2 cellular contexts compared by ENCODE assay signal in genomic region chr3:56366641-56366984, GRCh38.
TF ChIP-seq lines count a peak whose summit lies in the region.

No MANE protein-coding gene starts in this region.

TF ChIP-seq in SK-N-SH, 30 proteins besides CTCF, POLR2A, EP300 and RAD21 (continued from another document):
- TF ChIP-seq, protein P1, sequence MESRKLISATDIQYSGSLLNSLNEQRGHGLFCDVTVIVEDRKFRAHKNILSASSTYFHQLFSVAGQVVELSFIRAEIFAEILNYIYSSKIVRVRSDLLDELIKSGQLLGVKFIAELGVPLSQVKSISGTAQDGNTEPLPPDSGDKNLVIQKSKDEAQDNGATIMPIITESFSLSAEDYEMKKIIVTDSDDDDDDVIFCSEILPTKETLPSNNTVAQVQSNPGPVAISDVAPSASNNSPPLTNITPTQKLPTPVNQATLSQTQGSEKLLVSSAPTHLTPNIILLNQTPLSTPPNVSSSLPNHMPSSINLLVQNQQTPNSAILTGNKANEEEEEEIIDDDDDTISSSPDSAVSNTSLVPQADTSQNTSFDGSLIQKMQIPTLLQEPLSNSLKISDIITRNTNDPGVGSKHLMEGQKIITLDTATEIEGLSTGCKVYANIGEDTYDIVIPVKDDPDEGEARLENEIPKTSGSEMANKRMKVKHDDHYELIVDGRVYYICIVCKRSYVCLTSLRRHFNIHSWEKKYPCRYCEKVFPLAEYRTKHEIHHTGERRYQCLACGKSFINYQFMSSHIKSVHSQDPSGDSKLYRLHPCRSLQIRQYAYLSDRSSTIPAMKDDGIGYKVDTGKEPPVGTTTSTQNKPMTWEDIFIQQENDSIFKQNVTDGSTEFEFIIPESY (IDR thresholded peaks at IDR 0.05; ENCODE audit: borderline replicate concordance, low read depth) = no peak
- TF ChIP-seq RCOR1 (IDR thresholded peaks at IDR 0.05; ENCODE audit: low read length) = no peak
- TF ChIP-seq FOXJ3 (CRISPR knock-in tag; IDR thresholded peaks at IDR 0.05) = no peak
- TF ChIP-seq, protein P2, sequence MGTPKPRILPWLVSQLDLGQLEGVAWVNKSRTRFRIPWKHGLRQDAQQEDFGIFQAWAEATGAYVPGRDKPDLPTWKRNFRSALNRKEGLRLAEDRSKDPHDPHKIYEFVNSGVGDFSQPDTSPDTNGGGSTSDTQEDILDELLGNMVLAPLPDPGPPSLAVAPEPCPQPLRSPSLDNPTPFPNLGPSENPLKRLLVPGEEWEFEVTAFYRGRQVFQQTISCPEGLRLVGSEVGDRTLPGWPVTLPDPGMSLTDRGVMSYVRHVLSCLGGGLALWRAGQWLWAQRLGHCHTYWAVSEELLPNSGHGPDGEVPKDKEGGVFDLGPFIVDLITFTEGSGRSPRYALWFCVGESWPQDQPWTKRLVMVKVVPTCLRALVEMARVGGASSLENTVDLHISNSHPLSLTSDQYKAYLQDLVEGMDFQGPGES (IDR thresholded peaks at IDR 0.05; ENCODE audit: low read depth, low read length) = no peak

TF ChIP-seq in SK-N-SH treated with all-trans-retinoic acid at 6 μM for 48 hours, 23 proteins besides CTCF, POLR2A, EP300 and RAD21 (continued from another document):
- no peak for TF ChIP-seq POU6F1 (CRISPR knock-in tag; IDR thresholded peaks at IDR 0.05; ENCODE audit: borderline replicate concordance, low read depth)
- TF ChIP-seq ZC3H10 (CRISPR knock-in tag; IDR thresholded peaks at IDR 0.05) = no peak
- TF ChIP-seq ISL1 (CRISPR knock-in tag; IDR thresholded peaks at IDR 0.05) = no peak
- TF ChIP-seq ZNF8 (CRISPR knock-in tag; IDR thresholded peaks at IDR 0.05) = no peak
- no peak for TF ChIP-seq PPARA (CRISPR knock-in tag; IDR thresholded peaks at IDR 0.05; ENCODE audit: borderline replicate concordance)
- no peak for TF ChIP-seq TOX (CRISPR knock-in tag; IDR thresholded peaks at IDR 0.05; ENCODE audit: borderline replicate concordance)
- no peak for TF ChIP-seq CREB5 (CRISPR knock-in tag; IDR thresholded peaks at IDR 0.05; ENCODE audit: low read depth)
- no peak for TF ChIP-seq BACH2 (CRISPR knock-in tag; IDR thresholded peaks at IDR 0.05; ENCODE audit: borderline replicate concordance)
- TF ChIP-seq RARB (CRISPR knock-in tag; IDR thresholded peaks at IDR 0.05) = no peak
- no peak for TF ChIP-seq ARNTL (CRISPR knock-in tag; IDR thresholded peaks at IDR 0.05; ENCODE audit: borderline replicate concordance, low read depth)
- TF ChIP-seq ZNF70 (CRISPR knock-in tag; IDR thresholded peaks at IDR 0.05) = no peak
- no peak for TF ChIP-seq ZFP30 (CRISPR knock-in tag; IDR thresholded peaks at IDR 0.05)
- no peak for TF ChIP-seq CSDC2 (CRISPR knock-in tag; IDR thresholded peaks at IDR 0.05)
- TF ChIP-seq ESRRG (CRISPR knock-in tag; IDR thresholded peaks at IDR 0.05) = no peak
- TF ChIP-seq ZNF565 (CRISPR knock-in tag; conservative IDR thresholded peaks at IDR 0.05; ENCODE audit: low read depth) = no peak
- TF ChIP-seq SNAI2 (CRISPR knock-in tag; IDR thresholded peaks at IDR 0.05) = no peak
